ENCODE assay signal across 1 cellular context in the genomic region with DNA sequence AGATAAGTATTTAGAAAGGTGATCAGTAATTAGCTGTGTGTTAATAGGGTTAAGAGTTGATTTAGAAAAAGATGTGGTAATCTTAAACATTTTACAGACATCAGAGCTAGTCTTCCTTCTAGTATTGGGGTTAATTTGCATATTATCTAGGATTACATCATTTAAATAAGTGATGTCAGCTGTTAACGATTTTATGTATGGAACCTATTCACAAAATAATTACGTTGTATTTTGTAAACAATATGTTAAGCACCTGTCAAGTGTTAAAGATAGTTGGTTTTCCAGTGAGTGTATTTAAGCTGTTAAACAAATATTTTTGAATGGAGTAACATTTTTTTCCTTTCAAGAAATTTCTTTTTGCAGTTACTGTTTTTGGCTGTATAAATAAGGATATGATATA.
TF ChIP-seq lines count a peak whose summit lies in the region.

No MANE protein-coding gene starts in this region.

TF ChIP-seq in HEK293, 187 proteins besides CTCF, POLR2A, EP300 and RAD21 (continued from another document and continues in another):
- TF ChIP-seq, protein P1, sequence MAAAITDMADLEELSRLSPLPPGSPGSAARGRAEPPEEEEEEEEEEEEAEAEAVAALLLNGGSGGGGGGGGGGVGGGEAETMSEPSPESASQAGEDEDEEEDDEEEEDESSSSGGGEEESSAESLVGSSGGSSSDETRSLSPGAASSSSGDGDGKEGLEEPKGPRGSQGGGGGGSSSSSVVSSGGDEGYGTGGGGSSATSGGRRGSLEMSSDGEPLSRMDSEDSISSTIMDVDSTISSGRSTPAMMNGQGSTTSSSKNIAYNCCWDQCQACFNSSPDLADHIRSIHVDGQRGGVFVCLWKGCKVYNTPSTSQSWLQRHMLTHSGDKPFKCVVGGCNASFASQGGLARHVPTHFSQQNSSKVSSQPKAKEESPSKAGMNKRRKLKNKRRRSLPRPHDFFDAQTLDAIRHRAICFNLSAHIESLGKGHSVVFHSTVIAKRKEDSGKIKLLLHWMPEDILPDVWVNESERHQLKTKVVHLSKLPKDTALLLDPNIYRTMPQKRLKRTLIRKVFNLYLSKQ (tag by site-specific recombination; IDR thresholded peaks at IDR 0.05; ENCODE audit: borderline replicate concordance) = no peak
- TF ChIP-seq, protein P2, sequence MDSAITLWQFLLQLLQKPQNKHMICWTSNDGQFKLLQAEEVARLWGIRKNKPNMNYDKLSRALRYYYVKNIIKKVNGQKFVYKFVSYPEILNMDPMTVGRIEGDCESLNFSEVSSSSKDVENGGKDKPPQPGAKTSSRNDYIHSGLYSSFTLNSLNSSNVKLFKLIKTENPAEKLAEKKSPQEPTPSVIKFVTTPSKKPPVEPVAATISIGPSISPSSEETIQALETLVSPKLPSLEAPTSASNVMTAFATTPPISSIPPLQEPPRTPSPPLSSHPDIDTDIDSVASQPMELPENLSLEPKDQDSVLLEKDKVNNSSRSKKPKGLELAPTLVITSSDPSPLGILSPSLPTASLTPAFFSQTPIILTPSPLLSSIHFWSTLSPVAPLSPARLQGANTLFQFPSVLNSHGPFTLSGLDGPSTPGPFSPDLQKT (IDR thresholded peaks at IDR 0.05; ENCODE audit: borderline replicate concordance, low read depth, low read length) = no peak
- TF ChIP-seq SCRT2 (tag by site-specific recombination; IDR thresholded peaks at IDR 0.05) = no peak
- TF ChIP-seq KLF16 (tag by site-specific recombination; IDR thresholded peaks at IDR 0.05) = no peak
- no peak for TF ChIP-seq ZNF585B (tag by site-specific recombination; IDR thresholded peaks at IDR 0.05)
- TF ChIP-seq ZNF292 (tag by site-specific recombination; IDR thresholded peaks at IDR 0.05; ENCODE audit: borderline replicate concordance, low read depth) = no peak
- TF ChIP-seq, protein P3, sequence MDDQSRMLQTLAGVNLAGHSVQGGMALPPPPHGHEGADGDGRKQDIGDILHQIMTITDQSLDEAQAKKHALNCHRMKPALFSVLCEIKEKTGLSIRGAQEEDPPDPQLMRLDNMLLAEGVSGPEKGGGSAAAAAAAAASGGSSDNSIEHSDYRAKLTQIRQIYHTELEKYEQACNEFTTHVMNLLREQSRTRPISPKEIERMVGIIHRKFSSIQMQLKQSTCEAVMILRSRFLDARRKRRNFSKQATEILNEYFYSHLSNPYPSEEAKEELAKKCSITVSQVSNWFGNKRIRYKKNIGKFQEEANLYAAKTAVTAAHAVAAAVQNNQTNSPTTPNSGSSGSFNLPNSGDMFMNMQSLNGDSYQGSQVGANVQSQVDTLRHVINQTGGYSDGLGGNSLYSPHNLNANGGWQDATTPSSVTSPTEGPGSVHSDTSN (CRISPR knock-in tag; IDR thresholded peaks at IDR 0.05) = no peak
- TF ChIP-seq ZNF48 (tag by site-specific recombination; IDR thresholded peaks at IDR 0.05) = no peak
- no peak for TF ChIP-seq HOXA7 (CRISPR knock-in tag; IDR thresholded peaks at IDR 0.05; ENCODE audit: borderline replicate concordance)
- peak; percentile 73 for TF ChIP-seq ZBTB21 (tag by site-specific recombination; IDR thresholded peaks at IDR 0.05)
- TF ChIP-seq, protein P4, sequence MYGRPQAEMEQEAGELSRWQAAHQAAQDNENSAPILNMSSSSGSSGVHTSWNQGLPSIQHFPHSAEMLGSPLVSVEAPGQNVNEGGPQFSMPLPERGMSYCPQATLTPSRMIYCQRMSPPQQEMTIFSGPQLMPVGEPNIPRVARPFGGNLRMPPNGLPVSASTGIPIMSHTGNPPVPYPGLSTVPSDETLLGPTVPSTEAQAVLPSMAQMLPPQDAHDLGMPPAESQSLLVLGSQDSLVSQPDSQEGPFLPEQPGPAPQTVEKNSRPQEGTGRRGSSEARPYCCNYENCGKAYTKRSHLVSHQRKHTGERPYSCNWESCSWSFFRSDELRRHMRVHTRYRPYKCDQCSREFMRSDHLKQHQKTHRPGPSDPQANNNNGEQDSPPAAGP (tag by site-specific recombination; IDR thresholded peaks at IDR 0.05) = no peak
- TF ChIP-seq ZBTB1 (tag by site-specific recombination; IDR thresholded peaks at IDR 0.05) = no peak
- TF ChIP-seq ZBTB17 (tag by site-specific recombination; IDR thresholded peaks at IDR 0.05) = no peak
- TF ChIP-seq ZSCAN5A (tag by site-specific recombination; IDR thresholded peaks at IDR 0.05) = no peak
- no peak for TF ChIP-seq ZNF394 (tag by site-specific recombination; IDR thresholded peaks at IDR 0.05; ENCODE audit: borderline replicate concordance)
- no peak for TF ChIP-seq ZNF398 (tag by site-specific recombination; IDR thresholded peaks at IDR 0.05)
- TF ChIP-seq ZFP69B (tag by site-specific recombination; IDR thresholded peaks at IDR 0.05) = no peak
- no peak for TF ChIP-seq ZSCAN23 (tag by site-specific recombination; IDR thresholded peaks at IDR 0.05)
- no peak for TF ChIP-seq ZBTB20 (tag by site-specific recombination; IDR thresholded peaks at IDR 0.05)
- no peak for TF ChIP-seq ZFP41 (tag by site-specific recombination; IDR thresholded peaks at IDR 0.05; ENCODE audit: borderline replicate concordance)
- TF ChIP-seq GLI2 (tag by site-specific recombination; IDR thresholded peaks at IDR 0.05; ENCODE audit: borderline replicate concordance, low read depth) = no peak
- TF ChIP-seq SALL2 (tag by site-specific recombination; IDR thresholded peaks at IDR 0.05; ENCODE audit: borderline replicate concordance) = no peak
- TF ChIP-seq, protein P5, sequence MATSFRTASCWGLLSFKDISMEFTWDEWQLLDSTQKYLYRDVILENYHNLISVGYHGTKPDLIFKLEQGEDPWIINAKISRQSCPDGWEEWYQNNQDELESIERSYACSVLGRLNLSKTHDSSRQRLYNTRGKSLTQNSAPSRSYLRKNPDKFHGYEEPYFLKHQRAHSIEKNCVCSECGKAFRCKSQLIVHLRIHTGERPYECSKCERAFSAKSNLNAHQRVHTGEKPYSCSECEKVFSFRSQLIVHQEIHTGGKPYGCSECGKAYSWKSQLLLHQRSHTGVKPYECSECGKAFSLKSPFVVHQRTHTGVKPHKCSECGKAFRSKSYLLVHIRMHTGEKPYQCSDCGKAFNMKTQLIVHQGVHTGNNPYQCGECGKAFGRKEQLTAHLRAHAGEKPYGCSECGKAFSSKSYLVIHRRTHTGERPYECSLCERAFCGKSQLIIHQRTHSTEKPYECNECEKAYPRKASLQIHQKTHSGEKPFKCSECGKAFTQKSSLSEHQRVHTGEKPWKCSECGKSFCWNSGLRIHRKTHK (tag by site-specific recombination; IDR thresholded peaks at IDR 0.05) = no peak
- no peak for TF ChIP-seq TSHZ1 (tag by site-specific recombination; IDR thresholded peaks at IDR 0.05; ENCODE audit: borderline replicate concordance)
- TF ChIP-seq ZNF391 (tag by site-specific recombination; IDR thresholded peaks at IDR 0.05; ENCODE audit: borderline replicate concordance, low read depth) = no peak
- no peak for TF ChIP-seq ZNF341 (tag by site-specific recombination; IDR thresholded peaks at IDR 0.05; ENCODE audit: low read depth)
- TF ChIP-seq ZNF19 (tag by site-specific recombination; IDR thresholded peaks at IDR 0.05; ENCODE audit: low read depth) = no peak
- no peak for TF ChIP-seq ZNF426 (tag by site-specific recombination; IDR thresholded peaks at IDR 0.05)
- no peak for TF ChIP-seq ZNF624 (tag by site-specific recombination; IDR thresholded peaks at IDR 0.05)
- no peak for TF ChIP-seq ZNF654 (tag by site-specific recombination; IDR thresholded peaks at IDR 0.05; ENCODE audit: low read depth)
- no peak for TF ChIP-seq GLI4 (tag by site-specific recombination; IDR thresholded peaks at IDR 0.05)
- TF ChIP-seq, protein P6, sequence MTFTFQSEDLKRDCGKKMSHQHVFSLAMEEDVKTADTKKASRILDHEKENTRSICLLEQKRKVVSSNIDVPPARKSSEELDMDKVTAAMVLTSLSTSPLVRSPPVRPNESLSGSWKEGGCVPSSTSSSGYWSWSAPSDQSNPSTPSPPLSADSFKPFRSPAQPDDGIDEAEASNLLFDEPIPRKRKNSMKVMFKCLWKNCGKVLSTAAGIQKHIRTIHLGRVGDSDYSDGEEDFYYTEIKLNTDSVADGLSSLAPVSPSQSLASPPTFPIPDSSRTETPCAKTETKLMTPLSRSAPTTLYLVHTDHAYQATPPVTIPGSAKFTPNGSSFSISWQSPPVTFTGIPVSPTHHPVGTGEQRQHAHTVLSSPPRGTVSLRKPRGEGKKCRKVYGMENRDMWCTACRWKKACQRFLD (tag by site-specific recombination; IDR thresholded peaks at IDR 0.05) = no peak
- no peak for TF ChIP-seq OVOL3 (tag by site-specific recombination; IDR thresholded peaks at IDR 0.05)
- no peak for TF ChIP-seq RBAK (tag by site-specific recombination; IDR thresholded peaks at IDR 0.05)
- no peak for TF ChIP-seq ZNF529 (tag by site-specific recombination; IDR thresholded peaks at IDR 0.05; ENCODE audit: insufficient replicate concordance)
- TF ChIP-seq ZNF169 (tag by site-specific recombination; IDR thresholded peaks at IDR 0.05) = no peak
- TF ChIP-seq ZNF350 (tag by site-specific recombination; IDR thresholded peaks at IDR 0.05) = no peak
- TF ChIP-seq ZNF664 (tag by site-specific recombination; IDR thresholded peaks at IDR 0.05) = peak; percentile 87
- no peak for TF ChIP-seq ZNF473 (tag by site-specific recombination; IDR thresholded peaks at IDR 0.05)
- TF ChIP-seq, protein P7, sequence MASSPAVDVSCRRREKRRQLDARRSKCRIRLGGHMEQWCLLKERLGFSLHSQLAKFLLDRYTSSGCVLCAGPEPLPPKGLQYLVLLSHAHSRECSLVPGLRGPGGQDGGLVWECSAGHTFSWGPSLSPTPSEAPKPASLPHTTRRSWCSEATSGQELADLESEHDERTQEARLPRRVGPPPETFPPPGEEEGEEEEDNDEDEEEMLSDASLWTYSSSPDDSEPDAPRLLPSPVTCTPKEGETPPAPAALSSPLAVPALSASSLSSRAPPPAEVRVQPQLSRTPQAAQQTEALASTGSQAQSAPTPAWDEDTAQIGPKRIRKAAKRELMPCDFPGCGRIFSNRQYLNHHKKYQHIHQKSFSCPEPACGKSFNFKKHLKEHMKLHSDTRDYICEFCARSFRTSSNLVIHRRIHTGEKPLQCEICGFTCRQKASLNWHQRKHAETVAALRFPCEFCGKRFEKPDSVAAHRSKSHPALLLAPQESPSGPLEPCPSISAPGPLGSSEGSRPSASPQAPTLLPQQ (tag by site-specific recombination; IDR thresholded peaks at IDR 0.05) = 0 out of 2 replicates have a peak, but pooled peaks have one; percentile 29
- TF ChIP-seq ZSCAN4 (tag by site-specific recombination; IDR thresholded peaks at IDR 0.05) = no peak
- TF ChIP-seq ZNF24 (tag by site-specific recombination; IDR thresholded peaks at IDR 0.05) = peak; percentile 53; the same call in 1 of the 2 replicates
- TF ChIP-seq ZBTB8A (tag by site-specific recombination; IDR thresholded peaks at IDR 0.05) = no peak
